In genomic region chr2:20992201-20992711, GRCh38 we compare ENCODE assay signal across 16 cellular contexts. TPM values are rescaled to one million over a fixed set of nuclear protein-coding genes. Genes with fewer than 3 reads are reported as not detected.
A peak's percentile ranks its signal among the peaks of the same experiment; 100 is the strongest.
DNase-seq lines count a peak whose midpoint lies in the region; ATAC-seq, FAIRE-seq and TF ChIP-seq lines count a peak whose summit lies in the region.
"Had no signal": no experiment of that assay in that cellular context is flagged by ENCODE, and none has a peak within 500 bp of the region (broad histone marks: within the 10 kb centered on the region; RNA-seq: fewer than 3 reads in every experiment).

No MANE protein-coding gene starts in this region.

- ATAC-seq in GM21717 (IDR thresholded peaks at IDR 0.05; ENCODE audit: unreplicated experiment) = no peak

- no peaks in the 10 kb centered on the region for H3K9me2 ChIP-seq in MM.1S (replicated peaks; ENCODE audit: insufficient read depth, low read length)

- no peak overlapping the region for H3K27ac Mint-ChIP-seq in type B pancreatic cell
- H3K27ac Mint-ChIP-seq: activated T-cell treated with anti-CD3 and anti-CD28 coated beads, Interleukin-2, amount 50 U/mL, for 24 hours; B cell; naive B cell had no signal

- no peak overlapping the region for H2AFZ ChIP-seq in MM.1S (ENCODE audit: low read length)

- no peaks in the 10 kb centered on the region for H3K36me3 ChIP-seq in MM.1S (replicated peaks; ENCODE audit: insufficient read depth, low read length)
- H3K36me3 ChIP-seq: heart right ventricle had no signal

- FAIRE-seq in HTR-8/SVneo (lab: Jason Lieb, UNC) = peak; percentile 71
- peak; percentile 97 for FAIRE-seq in endometrium (lab: Jason Lieb, UNC)
- FAIRE-seq: TTC549 had no signal

- H3K4me2 ChIP-seq in MM.1S (ENCODE audit: low read depth, low read length) = no peak overlapping the region

- H3K4me1 ChIP-seq in MM.1S (ENCODE audit: low read length) = no peaks in the 10 kb centered on the region
- H3K4me1 ChIP-seq: heart right ventricle had no signal

- H3K4me3 ChIP-seq in MM.1S (ENCODE audit: low read length) = no peak overlapping the region
- H3K4me3 ChIP-seq: heart right ventricle had no signal

- H4K20me1 ChIP-seq in MM.1S (ENCODE audit: insufficient read depth, low read length) = no peaks in the 10 kb centered on the region

- no peaks in the 10 kb centered on the region for H3F3A ChIP-seq in MM.1S (ENCODE audit: insufficient read depth, low read length)

- H3K9me3 ChIP-seq in MM.1S (replicated peaks; ENCODE audit: insufficient read depth, low read length) = no peaks in the 10 kb centered on the region
- H3K9me3 ChIP-seq: heart right ventricle had no signal

- no peak overlapping the region for H3K27ac ChIP-seq in MM.1S (ENCODE audit: low read length)
- H3K27ac ChIP-seq: heart right ventricle had no signal

- DNase-seq in AG08395 (ENCODE audit: low spot score) (peak; percentile 6), HTR-8/SVneo (ENCODE audit: insufficient read length, low spot score) (peak; percentile 56), mucosa of gallbladder (ENCODE audit: low spot score) (peak; percentile 48), type B pancreatic cell (ENCODE audit: extremely low spot score, unreplicated experiment) (no peak), MM.1S (no peak)
- no peak for DNase-seq in activated CD4-positive, alpha-beta T cell treated with anti-CD3 and anti-CD28 coated beads for 4 hours
- DNase-seq: activated T-cell treated with anti-CD3 and anti-CD28 coated beads, Interleukin-2, amount 50 U/mL, for 24 hours; heart right ventricle; naive B cell; NCI-H1694; stimulated activated naive CD4-positive, alpha-beta T cell had no signal

- H3K79me2 ChIP-seq in MM.1S (ENCODE audit: low read length) = no peaks in the 10 kb centered on the region

- no peaks in the 10 kb centered on the region for H3K27me3 ChIP-seq in MM.1S (replicated peaks; ENCODE audit: insufficient read depth, low read length)

- H3K4me3 Mint-ChIP-seq in type B pancreatic cell = no peak overlapping the region
- H3K4me3 Mint-ChIP-seq: activated T-cell treated with anti-CD3 and anti-CD28 coated beads, Interleukin-2, amount 50 U/mL, for 24 hours; B cell; central memory CD8-positive, alpha-beta T cell; naive B cell had no signal

- no peaks in the 10 kb centered on the region for H3K36me3 Mint-ChIP-seq in type B pancreatic cell
- H3K36me3 Mint-ChIP-seq: naive B cell had no signal

- no peak for TF ChIP-seq CTCF in type B pancreatic cell (conservative IDR thresholded peaks at IDR 0.05)
- TF ChIP-seq CTCF in MM.1S (IDR thresholded peaks at IDR 0.05; ENCODE audit: low read length) = no peak

- peaks cover 18% of the 10 kb centered on the region for H3K27me3 Mint-ChIP-seq in type B pancreatic cell

- H3K9me3 Mint-ChIP-seq in type B pancreatic cell = no peaks in the 10 kb centered on the region
- H3K9me3 Mint-ChIP-seq: activated T-cell treated with anti-CD3 and anti-CD28 coated beads, Interleukin-2, amount 50 U/mL, for 24 hours; central memory CD8-positive, alpha-beta T cell had no signal

- peaks cover 23% of the 10 kb centered on the region for H3K4me1 Mint-ChIP-seq in type B pancreatic cell (ENCODE audit: unreplicated experiment)
- H3K4me1 Mint-ChIP-seq: B cell; central memory CD8-positive, alpha-beta T cell; naive B cell had no signal

- no peak overlapping the region for H3K9ac ChIP-seq in MM.1S (ENCODE audit: low read length)

RNA-seq across cellular contexts. Expression of gene APOB, which starts 51.6 kb away (rescaled TPM):
- total RNA-seq in mucosa of gallbladder (14.8 TPM), type B pancreatic cell (ENCODE audit: low replicate concordance) (19.6 and 70.3 TPM in 2 replicates)
- total RNA-seq: B cell had no signal

Comparison
In these comparisons a context has a peak if more than half of its experiments do, and no peak if none do; other contexts are left out.
1. DNase-seq: peak in AG08395 (single experiment), HTR-8/SVneo (single experiment) and mucosa of gallbladder (single experiment); none in activated CD4-positive, alpha-beta T cell treated with anti-CD3 and anti-CD28 coated beads for 4 hours (0 of 2), type B pancreatic cell (single experiment) and MM.1S (single experiment).